Comparison of ENCODE assay signal across 21 cellular contexts in genomic region chr2:212649646-212650045, GRCh38.
"Had no signal": no experiment of that assay in that cellular context is flagged by ENCODE, and none has a peak within 500 bp of the region (broad histone marks: within the 10 kb centered on the region; RNA-seq: fewer than 3 reads in every experiment).

No MANE protein-coding gene starts in this region.

- H3K27me3 ChIP-seq: left lung, pancreas, suprapubic skin, tibial nerve, uterus had no signal

- H3K27ac ChIP-seq: left lung, lower lobe of right lung, pancreas, prostate gland, spleen, suprapubic skin, thoracic aorta, tibial nerve, uterus had no signal

- H3K4me3 ChIP-seq: left lung, lower lobe of right lung, pancreas, prostate gland, spleen, suprapubic skin, thoracic aorta, tibial nerve, uterus had no signal

- DNase-seq: kidney glomerular epithelial cell; left cardiac atrium; left lung; lower lobe of right lung; mammary epithelial cell; mesenchymal stem cell; naive thymus-derived CD8-positive, alpha-beta T cell; nucleus accumbens; pancreas; posterior cingulate gyrus; retina; right cardiac atrium; small intestine; spleen; stimulated activated CD4-positive, alpha-beta T cell treated with anti-CD3 and anti-CD28 coated beads, Interleukin-4, amount 100 ng/mL, for 24 hours; stimulated activated naive CD4-positive, alpha-beta T cell; uterus had no signal

- H3K36me3 ChIP-seq: left lung, lower lobe of right lung, pancreas, prostate gland, spleen, suprapubic skin, thoracic aorta, tibial nerve, uterus had no signal

- H3K4me1 ChIP-seq: left lung, lower lobe of right lung, pancreas, prostate gland, spleen, suprapubic skin, tibial nerve, uterus had no signal

- H3K9me3 ChIP-seq: lower lobe of right lung, pancreas, prostate gland, thoracic aorta, uterus had no signal
